In genomic region chr2:144458536-144458935, GRCh38 we compare ENCODE assay signal across 17 cellular contexts.
DNase-seq lines count a peak whose midpoint lies in the region; FAIRE-seq and TF ChIP-seq lines count a peak whose summit lies in the region.
"Had no signal": no experiment of that assay in that cellular context is flagged by ENCODE, and none has a peak within 500 bp of the region (broad histone marks: within the 10 kb centered on the region; RNA-seq: fewer than 3 reads in every experiment).

No MANE protein-coding gene starts in this region.

- no peak overlapping the region for H2BK15ac ChIP-seq in mesenchymal stem cell (ENCODE audit: low read depth, poor library complexity, severe bottlenecking)

- no peak overlapping the region for H2AFZ ChIP-seq in astrocyte (ENCODE audit: low read depth, low read length)
- no peak overlapping the region for H2AFZ ChIP-seq in mesenchymal stem cell (ENCODE audit: low read depth, low read length)

- H3K9ac ChIP-seq in astrocyte (ENCODE audit: low read length): no peak overlapping the region
- H3K9ac ChIP-seq in mesenchymal stem cell (ENCODE audit: low read length): peak overlapping the region; percentile 23

- H3K4me1 ChIP-seq in cardiac muscle cell (ENCODE audit: low read depth) (peaks cover 66% of the 10 kb centered on the region), astrocyte (ENCODE audit: insufficient read depth, low read length) (peaks cover 27% of the 10 kb centered on the region), mesenchymal stem cell (ENCODE audit: control insufficient read depth, insufficient read depth, low read depth, low read length) (peaks cover 7% of the 10 kb centered on the region)

- no peaks in the 10 kb centered on the region for H4K20me1 ChIP-seq in astrocyte (ENCODE audit: insufficient read depth, low read length)

- no peak overlapping the region for H3K4me3 Mint-ChIP-seq in astrocyte (ENCODE audit: unreplicated experiment)

- no peak overlapping the region for H2BK12ac ChIP-seq in mesenchymal stem cell (ENCODE audit: low read length in 2 of 2)

- no peak overlapping the region for H3K18ac ChIP-seq in mesenchymal stem cell (ENCODE audit: low read depth in 1 of 2, low read length in 2 of 2)

- H2AK5ac ChIP-seq in mesenchymal stem cell (ENCODE audit: low read length, severe bottlenecking): no peak overlapping the region

- H3K27ac Mint-ChIP-seq in astrocyte (ENCODE audit: unreplicated experiment): peak overlapping the region; percentile 73

- TF ChIP-seq CTCF in cardiac muscle cell (IDR thresholded peaks at IDR 0.05; ENCODE audit: low read depth, low read length) (no peak), astrocyte (IDR thresholded peaks at IDR 0.05; ENCODE audit: insufficient read depth, low read depth, low read length) (no peak)

- no peak overlapping the region for H4K8ac ChIP-seq in mesenchymal stem cell (ENCODE audit: low read length)

- H3K27me3 Mint-ChIP-seq in astrocyte (ENCODE audit: low read depth, unreplicated experiment): no peaks in the 10 kb centered on the region

- H3K4me2 ChIP-seq in astrocyte (ENCODE audit: low read length) (no peak overlapping the region), mesenchymal stem cell (ENCODE audit: low read length, poor library complexity, severe bottlenecking) (no peak overlapping the region)

- H4K91ac ChIP-seq in mesenchymal stem cell (ENCODE audit: low read length): no peak overlapping the region

- H3K9me3 ChIP-seq in cardiac muscle cell (ENCODE audit: low read depth) (no peaks in the 10 kb centered on the region), astrocyte (ENCODE audit: insufficient read depth, low read depth, low read length) (no peaks in the 10 kb centered on the region), mesenchymal stem cell (ENCODE audit: control insufficient read depth, low read length) (no peaks in the 10 kb centered on the region)
- H3K9me3 ChIP-seq: psoas muscle had no signal

- H3K23ac ChIP-seq in mesenchymal stem cell (ENCODE audit: low read length in 2 of 2): no peak overlapping the region

- H3K27me3 ChIP-seq in cardiac muscle cell (no peaks in the 10 kb centered on the region), astrocyte (ENCODE audit: insufficient read depth, low read length) (no peaks in the 10 kb centered on the region), mesenchymal stem cell (ENCODE audit: control insufficient read depth in 1 of 2, insufficient read depth in 1 of 2, low read length in 2 of 2) (no peaks in the 10 kb centered on the region)

- H3K27ac ChIP-seq in cardiac muscle cell: peak overlapping the region; percentile 75
- no peak overlapping the region for H3K27ac ChIP-seq in astrocyte (ENCODE audit: low read depth, low read length)
- H3K27ac ChIP-seq in mesenchymal stem cell (ENCODE audit: low read length, poor library complexity, severe bottlenecking): no peak overlapping the region
- H3K27ac ChIP-seq in temporal lobe (ENCODE audit: low read depth, low read length): peak overlapping the region; percentile 99
- H3K27ac ChIP-seq: RWPE1 had no signal

- whole genome bisulfite sequencing in mesenchymal stem cell: 100% methylated on average over 3 of the region's 3 CpGs

- no peak overlapping the region for H3K14ac ChIP-seq in mesenchymal stem cell (ENCODE audit: low read length in 2 of 2)

- peaks cover 2% of the 10 kb centered on the region for H3K79me2 ChIP-seq in astrocyte (ENCODE audit: insufficient read depth, low read length)

- H3K36me3 Mint-ChIP-seq in astrocyte (ENCODE audit: low read depth, unreplicated experiment): peaks cover 2% of the 10 kb centered on the region

- intact Hi-C loops in cardiac septum (cut with DNase I): no loop called here

- no peak overlapping the region for H2BK120ac ChIP-seq in mesenchymal stem cell (ENCODE audit: low read depth, low read length)

- no peaks in the 10 kb centered on the region for H3K9me3 Mint-ChIP-seq in astrocyte (ENCODE audit: unreplicated experiment)

- H3K79me1 ChIP-seq in mesenchymal stem cell (replicated peaks; ENCODE audit: low read length, poor library complexity, severe bottlenecking): peaks cover 4% of the 10 kb centered on the region

- peaks cover 80% of the 10 kb centered on the region for H3K4me1 Mint-ChIP-seq in astrocyte (ENCODE audit: low read depth, unreplicated experiment)

- H2BK5ac ChIP-seq in mesenchymal stem cell (ENCODE audit: low read depth, low read length, poor library complexity, severe bottlenecking): no peak overlapping the region

- H3K4ac ChIP-seq in mesenchymal stem cell (ENCODE audit: low read depth in 1 of 2, low read length in 2 of 2): no peak overlapping the region

- H3K36me3 ChIP-seq in cardiac muscle cell (no peaks in the 10 kb centered on the region), astrocyte (ENCODE audit: insufficient read depth, low read length) (no peaks in the 10 kb centered on the region), mesenchymal stem cell (ENCODE audit: control insufficient read depth in 1 of 2, insufficient read depth in 2 of 2, low read depth in 1 of 2, low read length in 2 of 2) (peaks cover 0 to 14% of the 10 kb centered on the region in 2 experiments)

- DNase-seq in cardiac muscle cell (ENCODE audit: low read depth in 1 of 2, low spot score in 1 of 2): no peak
- DNase-seq in cardiac septum (ENCODE audit: low spot score): no peak
- no peak for DNase-seq in astrocyte (ENCODE audit: low read depth)
- no peak for DNase-seq in mesenchymal stem cell
- no peak for DNase-seq in NCI-H1105 treated with DMSO at 0.1 percent for 48 hours (lab: John Stamatoyannopoulos, UW)
- no peak for DNase-seq in COR-L47 (lab: John Stamatoyannopoulos, UW)
- DNase-seq in GM03348 (ENCODE audit: low spot score): no peak
- DNase-seq: ACHN; activated CD4-positive, alpha-beta T cell treated with anti-CD3 and anti-CD28 coated beads for 48 hours; aorta; NCI-H2081 treated with DMSO at 0.1 percent for 48 hours; psoas muscle had no signal

- H3K4me3 ChIP-seq in cardiac muscle cell (no peak overlapping the region), astrocyte (ENCODE audit: insufficient read depth, low read depth, low read length) (no peak overlapping the region), mesenchymal stem cell (ENCODE audit: insufficient read depth in 1 of 2, low read depth in 1 of 2, low read length in 2 of 2) (no peak overlapping the region)
- H3K4me3 ChIP-seq: psoas muscle had no signal

- no peak for FAIRE-seq in astrocyte (lab: Jason Lieb, UNC)
- FAIRE-seq: D721Med, frontal cortex, islet of Langerhans had no signal

Comparison
In these comparisons a context has a peak if more than half of its experiments do, and no peak if none do; other contexts are left out.
1. H3K27ac ChIP-seq: peak in cardiac muscle cell (single experiment) and temporal lobe (single experiment); none in astrocyte (single experiment) and mesenchymal stem cell (single experiment).